In genomic region chr20:13687827-13688226, GRCh38 we compare ENCODE assay signal across 17 cellular contexts. TPM values are rescaled to one million over a fixed set of nuclear protein-coding genes. Genes with fewer than 3 reads are reported as not detected.
DNase-seq lines count a peak whose midpoint lies in the region; ATAC-seq, FAIRE-seq and TF ChIP-seq lines count a peak whose summit lies in the region.
"Had no signal": no experiment of that assay in that cellular context is flagged by ENCODE, and none has a peak within 500 bp of the region (broad histone marks: within the 10 kb centered on the region; RNA-seq: fewer than 3 reads in every experiment).

No MANE protein-coding gene starts in this region.

- DNase-seq in A549 (ENCODE audit: low read depth in 1 of 2, low spot score in 1 of 2) (no peak), ascending aorta (ENCODE audit: low spot score in 2 of 2) (no peak), left lung (no peak), thoracic aorta (ENCODE audit: low spot score) (no peak), T-helper 9 cell (no peak)
- DNase-seq: 8988T; ACHN; Calu3; CD4-positive, alpha-beta T cell; DMS 273 treated with DMSO at 0.1 percent for 48 hours; H7 had no signal

- no peak overlapping the region for H3K4me2 ChIP-seq in A549
- H3K4me2 ChIP-seq: BLaER1 treated with 17β-estradiol and CSF1 and Interleukin-3, amounts not matched to agents 10 nM and 100 nM; GM23338 had no signal

- no peaks in the 10 kb centered on the region for H3K9me3 ChIP-seq in A549
- H3K9me3 ChIP-seq in ascending aorta: no peaks in the 10 kb centered on the region
- no peaks in the 10 kb centered on the region for H3K9me3 ChIP-seq in left lung
- no peaks in the 10 kb centered on the region for H3K9me3 ChIP-seq in thoracic aorta
- H3K9me3 ChIP-seq: BLaER1 treated with 17β-estradiol and CSF1 and Interleukin-3, amounts not matched to agents 10 nM and 100 nM had no signal

- no peaks in the 10 kb centered on the region for H3K36me3 ChIP-seq in ascending aorta
- H3K36me3 ChIP-seq in left lung: no peaks in the 10 kb centered on the region
- H3K36me3 ChIP-seq in thoracic aorta: no peaks in the 10 kb centered on the region
- H3K36me3 ChIP-seq: BLaER1 treated with 17β-estradiol and CSF1 and Interleukin-3, amounts not matched to agents 10 nM and 100 nM had no signal

- peak; percentile 92 for FAIRE-seq in A549 (lab: Jason Lieb, UNC)
- FAIRE-seq: GM12878, GM18507 had no signal

- POLR2A ChIA-PET in A549 (lab: Yijun Ruan, JAX): no interaction called here

- intact Hi-C loops in ascending aorta (cut with DNase I): loop anchor here (5.0 kb wide), 1 partner anchor 49 kb away; no protein-coding TSS in a partner anchor
- intact Hi-C loops in left lung (cut with DNase I): no loop called here

- no peak overlapping the region for H3K27ac ChIP-seq in A549
- H3K27ac ChIP-seq in ascending aorta: peak overlapping the region; percentile 73 to 75
- peak overlapping the region in 1 of 2 donors; percentile 29 for H3K27ac ChIP-seq in left lung
- peak overlapping the region; percentile 64 to 80 for H3K27ac ChIP-seq in thoracic aorta
- H3K27ac ChIP-seq: BLaER1 treated with 17β-estradiol and CSF1 and Interleukin-3, amounts not matched to agents 10 nM and 100 nM had no signal

- TF ChIP-seq RAD21 in A549 (conservative IDR thresholded peaks at IDR 0.05 in 1 of 2, IDR thresholded peaks at IDR 0.05 in 1 of 2): no peak

- WGBS in A549 (ENCODE audit: missing lambda C conversion rate): 86% methylated on average over 3 of the region's 3 CpGs

- H3K4me1 ChIP-seq in A549 (no peaks in the 10 kb centered on the region), ascending aorta (peaks cover 0 to 9% of the 10 kb centered on the region in 2 donors), left lung (no peaks in the 10 kb centered on the region), thoracic aorta (ENCODE audit: control insufficient read depth in 1 of 2, low read depth in 2 of 2) (peaks cover 14 to 34% of the 10 kb centered on the region in 2 donors)

- no peak overlapping the region for H3K4me3 ChIP-seq in A549
- H3K4me3 ChIP-seq in ascending aorta: no peak overlapping the region
- H3K4me3 ChIP-seq in left lung: no peak overlapping the region
- H3K4me3 ChIP-seq in thoracic aorta: no peak overlapping the region
- H3K4me3 ChIP-seq: BLaER1 treated with 17β-estradiol and CSF1 and Interleukin-3, amounts not matched to agents 10 nM and 100 nM; GM12878; GM23338 had no signal

- CTCF ChIA-PET in A549 (lab: Yijun Ruan, JAX): interaction anchor here (0.5 to 1.6 kb wide), 3 partner anchors 33 to 367 kb away, joined by 3 read pairs; no protein-coding TSS in a partner anchor

- no peaks in the 10 kb centered on the region for H3K27me3 ChIP-seq in ascending aorta
- no peaks in the 10 kb centered on the region for H3K27me3 ChIP-seq in left lung
- H3K27me3 ChIP-seq in thoracic aorta (replicated peaks; ENCODE audit: insufficient read depth): no peaks in the 10 kb centered on the region
- H3K27me3 ChIP-seq: BLaER1 treated with 17β-estradiol and CSF1 and Interleukin-3, amounts not matched to agents 10 nM and 100 nM had no signal

- ATAC-seq in A549: no peak
- ATAC-seq in left lung: peak; percentile 16
- ATAC-seq in thoracic aorta (ENCODE audit: insufficient number of reproducible peaks, low FRiP score, low read depth): peak; percentile 77
- no peak for ATAC-seq in HG03097 (IDR thresholded peaks at IDR 0.05; ENCODE audit: low FRiP score, unreplicated experiment)
- ATAC-seq in GM21528 (IDR thresholded peaks at IDR 0.05; ENCODE audit: low FRiP score, unreplicated experiment): no peak
- ATAC-seq: GM12878, GM23338 had no signal

- TF ChIP-seq POLR2A in A549 (IDR thresholded peaks at IDR 0.05; ENCODE audit: low read length): no peak

- TF ChIP-seq CTCF in A549 (IDR thresholded peaks at IDR 0.05): no peak
- no peak for TF ChIP-seq CTCF in ascending aorta (IDR thresholded peaks at IDR 0.05)
- TF ChIP-seq CTCF in left lung (IDR thresholded peaks at IDR 0.05): no peak
- TF ChIP-seq CTCF in thoracic aorta (IDR thresholded peaks at IDR 0.05): no peak

- no peak for TF ChIP-seq EP300 in A549 (IDR thresholded peaks at IDR 0.05)

TF ChIP-seq in A549, 52 proteins besides CTCF, POLR2A, EP300 and RAD21:
- no peak for TF ChIP-seq SMC3 (IDR thresholded peaks at IDR 0.05)
TF ChIP-seq in A549: peak in this region for 0.

RNA-seq across cellular contexts. Expression of gene TASP1, which starts 49.1 kb away (rescaled TPM):
- polyA plus RNA-seq in A549 (2011; rRNA removed): 13.5 and 18.2 TPM in 2 replicates
- polyA plus RNA-seq in A549 (2012; cell fraction: cytosol; rRNA removed): 6.3 and 6.6 TPM in 2 replicates
- polyA plus RNA-seq in A549 (2012; cell fraction: nucleus; rRNA removed): 3.6 and 7.1 TPM in 2 replicates
- 9.0 to 9.5 TPM (median 9.1 TPM) in 3 replicates for polyA plus RNA-seq in A549 (2017; fragmentation: RNase III; extraction: RNeasy Plus Mini Kit Qiagen cat#74134 plus additional on column Dnase treatment)
- polyA minus RNA-seq in A549 (2011; rRNA and poly(A)+ RNA removed): 27.6 and 30.5 TPM in 2 replicates
- total RNA-seq in ascending aorta: 17.2 TPM
- 10 to 100 TPM; 12.9 to 15.0 TPM for total RNA-seq in left lung
- 10 to 100 TPM; 16.5 to 51.8 TPM for total RNA-seq in thoracic aorta

Comparison
In these comparisons a context has a peak if more than half of its experiments do, and no peak if none do; other contexts are left out.
1. ATAC-seq: peak in left lung (single experiment) and thoracic aorta (single experiment); none in A549 (0 of 2), HG03097 (single experiment) and GM21528 (single experiment).
2. H3K27ac ChIP-seq: peak in ascending aorta (2 of 2) and thoracic aorta (2 of 2); none in A549 (0 of 2).